13 cellular contexts compared by ENCODE assay signal in the genomic region with DNA sequence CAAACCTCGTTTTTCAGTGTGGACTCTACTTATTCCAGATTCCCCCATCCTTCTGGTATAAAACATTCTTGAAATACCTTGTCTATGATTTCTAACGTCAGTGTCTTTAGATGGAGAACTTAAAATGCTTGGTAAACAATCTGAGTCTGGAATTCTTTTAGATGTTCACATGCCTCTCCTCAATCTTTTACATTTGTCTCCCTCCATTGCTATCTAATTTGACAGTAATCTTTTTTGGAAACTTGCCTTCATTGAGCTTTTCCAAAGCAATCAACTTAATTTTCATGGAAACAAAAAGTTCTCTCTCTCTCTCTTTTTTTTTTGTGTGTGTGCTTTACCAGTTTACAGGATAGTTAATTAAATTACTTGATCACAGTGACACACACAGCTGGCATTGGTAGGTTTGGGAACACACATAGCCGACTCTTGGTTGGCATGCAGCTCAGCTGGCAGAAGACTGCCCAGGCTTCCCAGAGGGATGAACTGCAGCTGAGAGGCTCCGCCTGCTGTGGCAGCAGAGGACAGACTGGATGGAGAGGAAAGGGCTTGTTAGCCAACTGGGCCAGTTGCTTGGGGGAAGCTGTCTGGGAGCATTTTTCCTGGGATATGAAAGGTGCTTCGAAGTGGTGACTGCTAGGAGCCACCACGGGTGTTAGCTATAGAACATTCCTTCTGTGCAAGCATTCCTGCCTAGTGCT.
A peak's percentile ranks its signal among the peaks of the same experiment; 100 is the strongest.
DNase-seq lines count a peak whose midpoint lies in the region; TF ChIP-seq lines count a peak whose summit lies in the region.
"Had no signal": no experiment of that assay in that cellular context is flagged by ENCODE, and none has a peak within 500 bp of the region (broad histone marks: within the 10 kb centered on the region; RNA-seq: fewer than 3 reads in every experiment).

No MANE protein-coding gene starts in this region.

- peaks cover 8% of the 10 kb centered on the region for H3K27me3 Mint-ChIP-seq in dendritic cell treated with granulocyte-macrophage colony-stimulating factor and Interleukin-4, amounts not matched to agents 40 ng/mL and 50 ng/mL, for 4 days
- peaks cover 0 to 5% (median 0%) of the 10 kb centered on the region in 3 donors for H3K27me3 Mint-ChIP-seq in CD14-positive monocyte (ENCODE audit: low read depth in 3 of 3)

- H3K27ac Mint-ChIP-seq in dendritic cell treated with granulocyte-macrophage colony-stimulating factor and Interleukin-4, amounts not matched to agents 40 ng/mL and 50 ng/mL, for 4 days: peak overlapping the region; percentile 33
- H3K27ac Mint-ChIP-seq in CD14-positive monocyte: no peak overlapping the region
- H3K27ac Mint-ChIP-seq: activated CD8-positive, alpha-beta memory T cell treated with anti-CD3 and anti-CD28 coated beads, Interleukin-2, amount 10 ng/mL, durations not matched to agents 7 days and 5 days; natural killer cell treated with Interleukin-12 subunit alpha and Interleukin-12 subunit beta and Interleukin-15 and Interleukin-18, amount 100 ng/mL, for 72 hours had no signal

- no peaks in the 10 kb centered on the region for H3K36me3 Mint-ChIP-seq in dendritic cell treated with granulocyte-macrophage colony-stimulating factor and Interleukin-4, amounts not matched to agents 40 ng/mL and 50 ng/mL, for 4 days (ENCODE audit: low read depth)
- no peaks in the 10 kb centered on the region for H3K36me3 Mint-ChIP-seq in CD14-positive monocyte
- H3K36me3 Mint-ChIP-seq: activated CD8-positive, alpha-beta memory T cell treated with anti-CD3 and anti-CD28 coated beads, Interleukin-2, amount 10 ng/mL, durations not matched to agents 7 days and 5 days; natural killer cell treated with Interleukin-12 subunit alpha and Interleukin-12 subunit beta and Interleukin-15 and Interleukin-18, amount 100 ng/mL, for 72 hours had no signal

- intact Hi-C loops in dendritic cell treated with granulocyte-macrophage colony-stimulating factor and Interleukin-4, amounts not matched to agents 40 ng/mL and 50 ng/mL, for 4 days (cut with micrococcal nuclease): no loop called here
- intact Hi-C loops in CD14-positive monocyte (cut with micrococcal nuclease): no loop called here

- H3K9me3 Mint-ChIP-seq in dendritic cell treated with granulocyte-macrophage colony-stimulating factor and Interleukin-4, amounts not matched to agents 40 ng/mL and 50 ng/mL, for 4 days: no peaks in the 10 kb centered on the region
- peaks cover 0 to 3% (median 0%) of the 10 kb centered on the region in 7 donors for H3K9me3 Mint-ChIP-seq in CD14-positive monocyte
- H3K9me3 Mint-ChIP-seq: natural killer cell treated with Interleukin-12 subunit alpha and Interleukin-12 subunit beta and Interleukin-15 and Interleukin-18, amount 100 ng/mL, for 72 hours had no signal

- no peak overlapping the region for H3K4me3 Mint-ChIP-seq in dendritic cell treated with granulocyte-macrophage colony-stimulating factor and Interleukin-4, amounts not matched to agents 40 ng/mL and 50 ng/mL, for 4 days
- H3K4me3 Mint-ChIP-seq in CD14-positive monocyte: no peak overlapping the region
- H3K4me3 Mint-ChIP-seq: activated CD8-positive, alpha-beta memory T cell treated with anti-CD3 and anti-CD28 coated beads, Interleukin-2, amount 10 ng/mL, durations not matched to agents 7 days and 5 days; natural killer cell treated with Interleukin-12 subunit alpha and Interleukin-12 subunit beta and Interleukin-15 and Interleukin-18, amount 100 ng/mL, for 72 hours had no signal

- TF ChIP-seq CTCF in LNCaP clone FGC (IDR thresholded peaks at IDR 0.05; ENCODE audit: control insufficient read depth, extremely low read depth, insufficient read depth) (peak; percentile 39), CD14-positive monocyte (IDR thresholded peaks at IDR 0.05) (no peak)

- DNase-seq in Ammon's horn (ENCODE audit: low spot score) (peak; percentile 92), LNCaP clone FGC (ENCODE audit: low read depth) (peak; percentile 91), mucosa of gallbladder (ENCODE audit: low spot score) (peak; percentile 39), NCI-H2171 (lab: John Stamatoyannopoulos, UW) (no peak), NCI-H345 treated with DMSO at 0.1 percent for 48 hours (lab: John Stamatoyannopoulos, UW; ENCODE audit: unreplicated experiment) (no peak), NCI-H2171 treated with DMSO at 0.1 percent for 48 hours (lab: John Stamatoyannopoulos, UW) (no peak), CD14-positive monocyte (ENCODE audit: low spot score) (no peak)
- DNase-seq: activated CD8-positive, alpha-beta memory T cell treated with anti-CD3 and anti-CD28 coated beads, Interleukin-2, amount 10 ng/mL, durations not matched to agents 7 days and 5 days; central memory CD4-positive, alpha-beta T cell; glutamatergic neuron; NCI-H2029 treated with DMSO at 0.1 percent for 48 hours had no signal

- peaks cover 32% of the 10 kb centered on the region for H3K4me1 Mint-ChIP-seq in dendritic cell treated with granulocyte-macrophage colony-stimulating factor and Interleukin-4, amounts not matched to agents 40 ng/mL and 50 ng/mL, for 4 days (ENCODE audit: low read depth)
- peaks cover 8% of the 10 kb centered on the region for H3K4me1 Mint-ChIP-seq in CD14-positive monocyte
- H3K4me1 Mint-ChIP-seq: activated CD8-positive, alpha-beta memory T cell treated with anti-CD3 and anti-CD28 coated beads, Interleukin-2, amount 10 ng/mL, durations not matched to agents 7 days and 5 days had no signal

- no peak overlapping the region for H3K4me3 ChIP-seq in LNCaP clone FGC (ENCODE audit: low read depth, low read length)

Comparison
In these comparisons a context has a peak if more than half of its experiments do, and no peak if none do; other contexts are left out.
1. DNase-seq: peak in Ammon's horn (single experiment), LNCaP clone FGC (single experiment) and mucosa of gallbladder (single experiment); none in NCI-H2171 (single experiment), NCI-H345 treated with DMSO at 0.1 percent for 48 hours (single experiment), NCI-H2171 treated with DMSO at 0.1 percent for 48 hours (single experiment) and CD14-positive monocyte (single experiment).